In the genomic region with DNA sequence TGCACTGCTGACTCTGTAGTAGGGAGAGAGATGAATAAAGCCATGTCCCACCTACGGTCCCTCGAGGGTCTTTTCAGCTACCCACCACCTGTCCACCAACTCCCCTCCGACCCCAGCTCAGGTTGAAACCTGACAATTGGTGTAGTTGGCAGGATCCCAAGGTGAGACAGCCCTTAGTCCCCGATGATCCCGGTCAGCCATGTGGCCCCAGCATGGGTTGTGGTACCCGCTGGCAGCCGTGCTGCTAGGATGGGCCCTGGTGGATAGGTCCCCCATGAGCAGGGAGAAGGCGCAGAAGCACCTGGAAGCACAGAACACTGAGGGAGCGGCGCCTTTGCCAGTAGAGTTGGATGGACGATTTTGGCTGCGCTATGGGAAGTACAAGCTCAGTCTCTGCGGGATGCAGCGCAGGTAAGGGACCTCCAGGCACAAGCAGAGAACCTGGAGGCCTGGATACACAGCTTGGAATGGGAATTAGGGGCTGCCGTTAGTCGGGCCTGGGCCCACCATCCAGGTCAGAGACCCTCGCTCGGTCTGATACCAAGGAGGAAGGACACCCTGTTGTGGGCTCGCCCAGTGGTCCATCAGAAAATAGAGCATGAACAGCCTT, we compare ENCODE assay signal across 1 cellular context.
TF ChIP-seq lines count a peak whose summit lies in the region.

No MANE protein-coding gene starts in this region.

TF ChIP-seq in GM23338, 12 proteins besides CTCF, POLR2A, EP300 and RAD21 (continued from another document):
- TF ChIP-seq, protein P1, sequence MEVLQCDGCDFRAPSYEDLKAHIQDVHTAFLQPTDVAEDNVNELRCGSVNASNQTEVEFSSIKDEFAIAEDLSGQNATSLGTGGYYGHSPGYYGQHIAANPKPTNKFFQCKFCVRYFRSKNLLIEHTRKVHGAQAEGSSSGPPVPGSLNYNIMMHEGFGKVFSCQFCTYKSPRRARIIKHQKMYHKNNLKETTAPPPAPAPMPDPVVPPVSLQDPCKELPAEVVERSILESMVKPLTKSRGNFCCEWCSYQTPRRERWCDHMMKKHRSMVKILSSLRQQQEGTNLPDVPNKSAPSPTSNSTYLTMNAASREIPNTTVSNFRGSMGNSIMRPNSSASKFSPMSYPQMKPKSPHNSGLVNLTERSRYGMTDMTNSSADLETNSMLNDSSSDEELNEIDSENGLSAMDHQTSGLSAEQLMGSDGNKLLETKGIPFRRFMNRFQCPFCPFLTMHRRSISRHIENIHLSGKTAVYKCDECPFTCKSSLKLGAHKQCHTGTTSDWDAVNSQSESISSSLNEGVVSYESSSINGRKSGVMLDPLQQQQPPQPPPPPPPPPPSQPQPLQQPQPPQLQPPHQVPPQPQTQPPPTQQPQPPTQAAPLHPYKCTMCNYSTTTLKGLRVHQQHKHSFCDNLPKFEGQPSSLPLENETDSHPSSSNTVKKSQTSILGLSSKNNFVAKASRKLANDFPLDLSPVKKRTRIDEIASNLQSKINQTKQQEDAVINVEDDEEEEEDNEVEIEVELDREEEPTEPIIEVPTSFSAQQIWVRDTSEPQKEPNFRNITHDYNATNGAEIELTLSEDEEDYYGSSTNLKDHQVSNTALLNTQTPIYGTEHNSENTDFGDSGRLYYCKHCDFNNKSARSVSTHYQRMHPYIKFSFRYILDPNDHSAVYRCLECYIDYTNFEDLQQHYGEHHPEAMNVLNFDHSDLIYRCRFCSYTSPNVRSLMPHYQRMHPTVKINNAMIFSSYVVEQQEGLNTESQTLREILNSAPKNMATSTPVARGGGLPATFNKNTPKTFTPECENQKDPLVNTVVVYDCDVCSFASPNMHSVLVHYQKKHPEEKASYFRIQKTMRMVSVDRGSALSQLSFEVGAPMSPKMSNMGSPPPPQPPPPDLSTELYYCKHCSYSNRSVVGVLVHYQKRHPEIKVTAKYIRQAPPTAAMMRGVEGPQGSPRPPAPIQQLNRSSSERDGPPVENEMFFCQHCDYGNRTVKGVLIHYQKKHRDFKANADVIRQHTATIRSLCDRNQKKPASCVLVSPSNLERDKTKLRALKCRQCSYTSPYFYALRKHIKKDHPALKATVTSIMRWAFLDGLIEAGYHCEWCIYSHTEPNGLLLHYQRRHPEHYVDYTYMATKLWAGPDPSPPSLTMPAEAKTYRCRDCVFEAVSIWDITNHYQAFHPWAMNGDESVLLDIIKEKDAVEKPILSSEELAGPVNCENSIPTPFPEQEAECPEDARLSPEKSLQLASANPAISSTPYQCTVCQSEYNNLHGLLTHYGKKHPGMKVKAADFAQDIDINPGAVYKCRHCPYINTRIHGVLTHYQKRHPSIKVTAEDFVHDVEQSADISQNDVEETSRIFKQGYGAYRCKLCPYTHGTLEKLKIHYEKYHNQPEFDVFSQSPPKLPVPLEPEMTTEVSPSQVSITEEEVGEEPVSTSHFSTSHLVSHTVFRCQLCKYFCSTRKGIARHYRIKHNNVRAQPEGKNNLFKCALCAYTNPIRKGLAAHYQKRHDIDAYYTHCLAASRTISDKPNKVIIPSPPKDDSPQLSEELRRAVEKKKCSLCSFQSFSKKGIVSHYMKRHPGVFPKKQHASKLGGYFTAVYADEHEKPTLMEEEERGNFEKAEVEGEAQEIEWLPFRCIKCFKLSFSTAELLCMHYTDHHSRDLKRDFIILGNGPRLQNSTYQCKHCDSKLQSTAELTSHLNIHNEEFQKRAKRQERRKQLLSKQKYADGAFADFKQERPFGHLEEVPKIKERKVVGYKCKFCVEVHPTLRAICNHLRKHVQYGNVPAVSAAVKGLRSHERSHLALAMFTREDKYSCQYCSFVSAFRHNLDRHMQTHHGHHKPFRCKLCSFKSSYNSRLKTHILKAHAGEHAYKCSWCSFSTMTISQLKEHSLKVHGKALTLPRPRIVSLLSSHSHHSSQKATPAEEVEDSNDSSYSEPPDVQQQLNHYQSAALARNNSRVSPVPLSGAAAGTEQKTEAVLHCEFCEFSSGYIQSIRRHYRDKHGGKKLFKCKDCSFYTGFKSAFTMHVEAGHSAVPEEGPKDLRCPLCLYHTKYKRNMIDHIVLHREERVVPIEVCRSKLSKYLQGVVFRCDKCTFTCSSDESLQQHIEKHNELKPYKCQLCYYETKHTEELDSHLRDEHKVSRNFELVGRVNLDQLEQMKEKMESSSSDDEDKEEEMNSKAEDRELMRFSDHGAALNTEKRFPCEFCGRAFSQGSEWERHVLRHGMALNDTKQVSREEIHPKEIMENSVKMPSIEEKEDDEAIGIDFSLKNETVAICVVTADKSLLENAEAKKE (CRISPR knock-in tag; IDR thresholded peaks at IDR 0.05): no peak
- TF ChIP-seq POLR2AphosphoS5 (IDR thresholded peaks at IDR 0.05; ENCODE audit: low read depth) (no peak), NANOG (IDR thresholded peaks at IDR 0.05; ENCODE audit: borderline replicate concordance) (no peak)
- TF ChIP-seq, protein P2, sequence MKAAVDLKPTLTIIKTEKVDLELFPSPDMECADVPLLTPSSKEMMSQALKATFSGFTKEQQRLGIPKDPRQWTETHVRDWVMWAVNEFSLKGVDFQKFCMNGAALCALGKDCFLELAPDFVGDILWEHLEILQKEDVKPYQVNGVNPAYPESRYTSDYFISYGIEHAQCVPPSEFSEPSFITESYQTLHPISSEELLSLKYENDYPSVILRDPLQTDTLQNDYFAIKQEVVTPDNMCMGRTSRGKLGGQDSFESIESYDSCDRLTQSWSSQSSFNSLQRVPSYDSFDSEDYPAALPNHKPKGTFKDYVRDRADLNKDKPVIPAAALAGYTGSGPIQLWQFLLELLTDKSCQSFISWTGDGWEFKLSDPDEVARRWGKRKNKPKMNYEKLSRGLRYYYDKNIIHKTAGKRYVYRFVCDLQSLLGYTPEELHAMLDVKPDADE (IDR thresholded peaks at IDR 0.05): no peak
